In the genomic region with DNA sequence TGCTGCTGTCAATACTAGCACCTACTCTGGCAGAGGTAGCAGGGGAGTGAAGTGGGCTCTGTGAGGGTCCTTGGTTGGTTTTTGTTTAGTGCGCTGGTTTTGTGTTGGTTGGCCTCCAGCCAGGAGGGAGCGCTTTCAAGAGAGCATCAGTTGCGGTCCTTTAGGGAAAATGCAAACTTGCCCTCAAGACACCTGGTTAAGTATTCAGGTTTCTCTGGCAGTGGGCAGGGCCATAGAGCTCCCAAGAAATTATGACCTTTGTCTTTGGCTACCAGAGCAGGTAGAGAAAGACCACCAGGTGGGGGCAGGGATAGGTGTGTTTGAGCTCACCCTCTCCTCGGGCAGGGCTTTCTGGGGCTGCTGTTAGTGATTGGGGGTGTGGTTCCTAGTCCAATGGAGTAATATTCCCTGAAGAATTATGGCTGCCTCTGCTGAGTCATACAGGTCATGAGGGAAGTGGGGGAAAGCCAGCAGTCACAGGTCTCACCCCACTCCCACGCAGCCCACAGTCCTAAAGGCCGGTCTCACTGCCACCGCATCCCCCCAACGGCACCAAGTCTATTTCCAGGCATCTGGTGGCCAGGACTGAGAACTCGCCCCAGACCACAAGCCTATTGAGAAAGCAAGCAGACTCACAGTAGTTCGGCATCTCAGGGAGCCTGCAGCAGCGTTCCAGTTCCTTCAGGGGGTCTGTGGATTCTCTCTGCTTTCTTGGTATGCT, we compare ENCODE assay signal across 21 cellular contexts.
"Had no signal": no experiment of that assay in that cellular context is flagged by ENCODE, and none has a peak within 500 bp of the region (broad histone marks: within the 10 kb centered on the region; RNA-seq: fewer than 3 reads in every experiment).

No MANE protein-coding gene starts in this region.

- H3K4me1 Mint-ChIP-seq: mesothelial cell of epicardium, nephron progenitor cell had no signal

- DNase-seq: activated B cell treated with CpG ODN at 0.5 μM for 24 hours; activated CD4-positive, alpha-beta memory T cell treated with anti-CD3 and anti-CD28 coated beads for 36 hours; activated CD4-positive, alpha-beta T cell treated with anti-CD3 and anti-CD28 coated beads for 4 hours; activated gamma-delta T cell treated with Interleukin-2 at 50 U/mL for 16 hours; activated T-cell treated with anti-CD3 and anti-CD28 coated beads for 4 hours; body of pancreas; caudate nucleus; dorsolateral prefrontal cortex; endodermal cell; foreskin keratinocyte; hippocampal formation; nephron progenitor cell; nucleus accumbens; sigmoid colon; stimulated activated CD4-positive, alpha-beta T cell treated with anti-CD3 and anti-CD28 coated beads, Interleukin-4, amount 100 ng/mL, for 4 hours had no signal

- H3K27ac Mint-ChIP-seq: activated B cell treated with CpG ODN at 0.5 μM for 24 hours; activated CD4-positive, alpha-beta memory T cell treated with anti-CD3 and anti-CD28 coated beads for 36 hours; activated T-helper 1 cell treated with anti-CD3 and anti-CD28 coated beads, Interleukin-12 subunit alpha, Interleukin-12 subunit beta, Interleukin-2, Interleukin-4 antibody, amounts not matched to agents 30 ng/mL and 10 ng/mL and 1 ng/mL, durations not matched to agents 14 hours and 24 hours and 36 hours; endodermal cell; mesothelial cell of epicardium; nephron progenitor cell; stimulated activated memory B cell treated with anti-CD40 and anti-IgM and Interleukin-4, amounts not matched to agents 10 μg/mL and 1 μg/mL and 100 μg/mL, for 72 hours; T-helper 2 cell treated with Interferon-gamma antibody and Interleukin-4, amounts not matched to agents 5 μg/mL and 100 μg/mL, for 36 hours had no signal

- H3K9me3 ChIP-seq: body of pancreas, sigmoid colon had no signal

- H3K4me1 ChIP-seq: body of pancreas, foreskin keratinocyte, sigmoid colon had no signal

- H3K36me3 ChIP-seq: sigmoid colon had no signal

- ATAC-seq: body of pancreas; foreskin keratinocyte; stimulated activated memory B cell treated with anti-CD40 and anti-IgM and Interleukin-4, amounts not matched to agents 10 μg/mL and 1 μg/mL and 100 μg/mL, for 72 hours had no signal

- H3K27ac ChIP-seq: body of pancreas, dorsolateral prefrontal cortex, epithelial cell of prostate, foreskin keratinocyte, sigmoid colon had no signal

- H3K9me3 Mint-ChIP-seq: activated B cell treated with CpG ODN at 0.5 μM for 24 hours; activated CD4-positive, alpha-beta memory T cell treated with anti-CD3 and anti-CD28 coated beads for 36 hours; activated T-helper 1 cell treated with anti-CD3 and anti-CD28 coated beads, Interleukin-12 subunit alpha, Interleukin-12 subunit beta, Interleukin-2, Interleukin-4 antibody, amounts not matched to agents 30 ng/mL and 10 ng/mL and 1 ng/mL, durations not matched to agents 14 hours and 24 hours and 36 hours had no signal

- H3K4me3 ChIP-seq: body of pancreas, dorsolateral prefrontal cortex, lung, sigmoid colon had no signal

- H3K36me3 Mint-ChIP-seq: activated CD4-positive, alpha-beta memory T cell treated with anti-CD3 and anti-CD28 coated beads for 36 hours; mesothelial cell of epicardium; stimulated activated memory B cell treated with anti-CD40 and anti-IgM and Interleukin-4, amounts not matched to agents 10 μg/mL and 1 μg/mL and 100 μg/mL, for 72 hours had no signal

- H3K27me3 ChIP-seq: body of pancreas, sigmoid colon had no signal

- H3K4me3 Mint-ChIP-seq: activated B cell treated with CpG ODN at 0.5 μM for 24 hours; activated CD4-positive, alpha-beta memory T cell treated with anti-CD3 and anti-CD28 coated beads for 36 hours; activated T-helper 1 cell treated with anti-CD3 and anti-CD28 coated beads, Interleukin-12 subunit alpha, Interleukin-12 subunit beta, Interleukin-2, Interleukin-4 antibody, amounts not matched to agents 30 ng/mL and 10 ng/mL and 1 ng/mL, durations not matched to agents 14 hours and 24 hours and 36 hours; endodermal cell; mesothelial cell of epicardium; nephron progenitor cell; stimulated activated memory B cell treated with anti-CD40 and anti-IgM and Interleukin-4, amounts not matched to agents 10 μg/mL and 1 μg/mL and 100 μg/mL, for 72 hours; T-helper 2 cell treated with Interferon-gamma antibody and Interleukin-4, amounts not matched to agents 5 μg/mL and 100 μg/mL, for 36 hours had no signal
